In genomic region chr12:124463341-124463861, GRCh38 we compare ENCODE assay signal across 14 cellular contexts.
DNase-seq lines count a peak whose midpoint lies in the region; ATAC-seq and TF ChIP-seq lines count a peak whose summit lies in the region.
"Had no signal": no experiment of that assay in that cellular context is flagged by ENCODE, and none has a peak within 500 bp of the region (broad histone marks: within the 10 kb centered on the region; RNA-seq: fewer than 3 reads in every experiment).

No MANE protein-coding gene starts in this region.

- POLR2A ChIA-PET in Caco-2 (lab: Charles Lee), result no interaction called here

- no peaks in the 10 kb centered on the region for H3K4me1 ChIP-seq in Caco-2
- peaks cover under 1 to 4% of the 10 kb centered on the region in 2 donors for H3K4me1 ChIP-seq in breast epithelium

- H3K4me1 Mint-ChIP-seq in Caco-2 (ENCODE audit: low read depth, unreplicated experiment), result no peaks in the 10 kb centered on the region
- peaks cover 7% of the 10 kb centered on the region for H3K4me1 Mint-ChIP-seq in mesothelial cell of epicardium

- DNase-seq in Caco-2 (no peak), NCI-H187 treated with DMSO at 0.1 percent for 48 hours (lab: John Stamatoyannopoulos, UW) (peak; percentile 24), mesothelial cell of epicardium (ENCODE audit: low spot score in 2 of 2, unreplicated experiment in 2 of 2) (no peak), breast epithelium (ENCODE audit: low spot score in 2 of 2) (no peak), NCI-H2029 (lab: John Stamatoyannopoulos, UW) (no peak)
- DNase-seq in activated CD4-positive, alpha-beta T cell treated with anti-CD3 and anti-CD28 coated beads for 4 hours, result no peak
- DNase-seq: activated CD8-positive, alpha-beta memory T cell treated with anti-CD3 and anti-CD28 coated beads, Interleukin-2, amount 50 U/mL, for 4 hours; naive B cell; NCI-H1930 had no signal

- TF ChIP-seq CTCF in Caco-2 (IDR thresholded peaks at IDR 0.05; ENCODE audit: insufficient read depth in 1 of 2, low read depth in 1 of 2, low read length in 1 of 2, severe bottlenecking in 1 of 2, unreplicated experiment in 1 of 2) (no peak), mesothelial cell of epicardium (IDR thresholded peaks at IDR 0.05; ENCODE audit: unreplicated experiment) (no peak), breast epithelium (IDR thresholded peaks at IDR 0.05) (no peak)

- H3K36me3 Mint-ChIP-seq in Caco-2 (ENCODE audit: insufficient read depth, unreplicated experiment) (peaks cover 73% of the 10 kb centered on the region), mesothelial cell of epicardium (peaks cover 61% of the 10 kb centered on the region)

- H3K27ac Mint-ChIP-seq in Caco-2 (ENCODE audit: unreplicated experiment), result peak overlapping the region; percentile 43
- peak overlapping the region; percentile 40 for H3K27ac Mint-ChIP-seq in mesothelial cell of epicardium

- H3K27me3 ChIP-seq in Caco-2 (replicated peaks; ENCODE audit: control insufficient read depth, insufficient read depth, low read length) (no peaks in the 10 kb centered on the region), breast epithelium (no peaks in the 10 kb centered on the region)
- H3K27me3 ChIP-seq: heart left ventricle, tibial nerve had no signal

- peak overlapping the region; percentile 44 for H3K27ac ChIP-seq in angular gyrus (ENCODE audit: low read depth, low read length)
- peak overlapping the region in 1 of 2 donors; percentile 43 for H3K27ac ChIP-seq in breast epithelium
- H3K27ac ChIP-seq: C4-2B had no signal

- H3K9me3 Mint-ChIP-seq in Caco-2 (ENCODE audit: unreplicated experiment), result no peaks in the 10 kb centered on the region
- peaks cover 4% of the 10 kb centered on the region for H3K9me3 Mint-ChIP-seq in mesothelial cell of epicardium

- no peak for ATAC-seq in HG03442 (IDR thresholded peaks at IDR 0.05; ENCODE audit: unreplicated experiment)
- ATAC-seq: heart left ventricle had no signal

- no TSS peak for BruUV-seq in Caco-2 (replicated peaks; lab: Mats Ljungman, UMichigan)

- H3K36me3 ChIP-seq in Caco-2 (ENCODE audit: control insufficient read depth, insufficient read depth, low read length), result peaks cover 9% of the 10 kb centered on the region
- H3K36me3 ChIP-seq in breast epithelium, result peaks cover 3% of the 10 kb centered on the region

- CTCF ChIA-PET in Caco-2 (lab: Charles Lee), result no interaction called here

- H3K9me3 ChIP-seq in Caco-2 (no peaks in the 10 kb centered on the region), breast epithelium (no peaks in the 10 kb centered on the region)
- H3K9me3 ChIP-seq: tibial nerve had no signal

- no peak for TF ChIP-seq POLR2A in breast epithelium (IDR thresholded peaks at IDR 0.05)

- H3K4me3 ChIP-seq in Caco-2 (ENCODE audit: low read depth, low read length) (no peak overlapping the region), breast epithelium (no peak overlapping the region)
- H3K4me3 ChIP-seq: heart left ventricle, tibial nerve had no signal

- intact Hi-C loops in Caco-2 (cut with micrococcal nuclease; ENCODE audit: unreplicated experiment) (no loop called here), breast epithelium (cut with DNase I; ENCODE audit: low total_unique reads) (no loop called here)

- no peak overlapping the region for H3K4me3 Mint-ChIP-seq in Caco-2 (ENCODE audit: unreplicated experiment)
- no peak overlapping the region for H3K4me3 Mint-ChIP-seq in mesothelial cell of epicardium

- H3K27me3 Mint-ChIP-seq in Caco-2 (ENCODE audit: insufficient read depth, unreplicated experiment) (no peaks in the 10 kb centered on the region), mesothelial cell of epicardium (ENCODE audit: low read depth) (no peaks in the 10 kb centered on the region)
- H3K27me3 Mint-ChIP-seq: naive B cell had no signal
